ENCODE assay signal across 9 cellular contexts in genomic region chr3:69439683-69440270, GRCh38. TPM values are rescaled to one million over a fixed set of nuclear protein-coding genes. Genes with fewer than 3 reads are reported as not detected.
DNase-seq lines count a peak whose midpoint lies in the region; ATAC-seq and TF ChIP-seq lines count a peak whose summit lies in the region.
"Had no signal": no experiment of that assay in that cellular context is flagged by ENCODE, and none has a peak within 500 bp of the region (broad histone marks: within the 10 kb centered on the region; RNA-seq: fewer than 3 reads in every experiment).

No MANE protein-coding gene starts in this region.

- no peak for TF ChIP-seq EP300 in suprapubic skin (IDR thresholded peaks at IDR 0.05)

- H3K27ac Mint-ChIP-seq in activated naive CD4-positive, alpha-beta T cell treated with anti-CD3 and anti-CD28 coated beads for 36 hours = peak overlapping the region; percentile 48
- no peak overlapping the region for H3K27ac Mint-ChIP-seq in activated naive CD4-positive, alpha-beta T cell treated with anti-CD3 and anti-CD28 coated beads, Interleukin-2, amount 50 U/mL, for 72 hours
- no peak overlapping the region for H3K27ac Mint-ChIP-seq in glutamatergic neuron (ENCODE audit: unreplicated experiment)
- H3K27ac Mint-ChIP-seq: activated naive CD8-positive, alpha-beta T cell had no signal

- H3K27ac ChIP-seq in suprapubic skin = no peak overlapping the region

- peak overlapping the region; percentile 12 for H3K4me3 ChIP-seq in suprapubic skin

- no peak overlapping the region for H3K4me3 Mint-ChIP-seq in activated naive CD4-positive, alpha-beta T cell treated with anti-CD3 and anti-CD28 coated beads for 36 hours
- H3K4me3 Mint-ChIP-seq in glutamatergic neuron (ENCODE audit: unreplicated experiment) = no peak overlapping the region
- H3K4me3 Mint-ChIP-seq: activated naive CD8-positive, alpha-beta T cell had no signal

- peaks cover 5% of the 10 kb centered on the region for H3K27me3 Mint-ChIP-seq in activated naive CD4-positive, alpha-beta T cell treated with anti-CD3 and anti-CD28 coated beads for 36 hours (ENCODE audit: low read depth)
- peaks cover 2% of the 10 kb centered on the region for H3K27me3 Mint-ChIP-seq in glutamatergic neuron (ENCODE audit: unreplicated experiment)
- H3K27me3 Mint-ChIP-seq: activated naive CD8-positive, alpha-beta T cell had no signal

- H3K36me3 ChIP-seq in suprapubic skin = no peaks in the 10 kb centered on the region

- 5% methylated on average over 1 of the region's 1 CpG for WGBS in suprapubic skin

- H3K9me3 Mint-ChIP-seq in activated naive CD4-positive, alpha-beta T cell treated with anti-CD3 and anti-CD28 coated beads for 36 hours = no peaks in the 10 kb centered on the region
- H3K9me3 Mint-ChIP-seq in activated naive CD4-positive, alpha-beta T cell treated with anti-CD3 and anti-CD28 coated beads, Interleukin-2, amount 50 U/mL, for 72 hours = no peaks in the 10 kb centered on the region
- H3K9me3 Mint-ChIP-seq in glutamatergic neuron (ENCODE audit: unreplicated experiment) = peaks cover 1% of the 10 kb centered on the region

- CTCF ChIA-PET in activated naive CD4-positive, alpha-beta T cell treated with anti-CD3 and anti-CD28 coated beads for 36 hours (lab: Charles Lee) = interaction anchor here (1.1 to 2.7 kb wide), 4 partner anchors 14 to 278 kb away, joined by 3 to 19 read pairs (median 7); no protein-coding TSS in a partner anchor

- peak; percentile 15 for DNase-seq in activated naive CD4-positive, alpha-beta T cell treated with anti-CD3 and anti-CD28 coated beads for 36 hours
- DNase-seq in activated naive CD4-positive, alpha-beta T cell treated with anti-CD3 and anti-CD28 coated beads, Interleukin-2, amount 50 U/mL, for 72 hours (ENCODE audit: low spot score in 2 of 2) = no peak
- DNase-seq in SW480 (ENCODE audit: low spot score) (peak; percentile 25), glutamatergic neuron (no peak), suprapubic skin (ENCODE audit: low spot score in 2 of 2) (no peak), COLO668 (lab: John Stamatoyannopoulos, UW; ENCODE audit: unreplicated experiment) (no peak), occipital lobe (lab: John Stamatoyannopoulos, UW) (no peak)
- no peak for DNase-seq in stimulated activated CD4-positive, alpha-beta T cell treated with anti-CD3 and anti-CD28 coated beads, Interleukin-4, amount 100 ng/mL, for 1 hour

- H3K4me1 ChIP-seq in suprapubic skin = peaks cover 4% of the 10 kb centered on the region

- intact Hi-C loops in activated naive CD4-positive, alpha-beta T cell treated with anti-CD3 and anti-CD28 coated beads for 36 hours (cut with micrococcal nuclease) = loop anchor here (1.0 to 10.0 kb wide), 6 partner anchors 25 to 505 kb away; partner anchors contain the start of genes ARL6IP5, EOGT and UBA3

- TF ChIP-seq POLR2A in suprapubic skin (IDR thresholded peaks at IDR 0.05) = no peak

- TF ChIP-seq CTCF in glutamatergic neuron (IDR thresholded peaks at IDR 0.05; ENCODE audit: partially characterized antibody, unreplicated experiment) (peak; percentile 60), suprapubic skin (IDR thresholded peaks at IDR 0.05) (peak; percentile 33 to 55)

- H3K27me3 ChIP-seq in suprapubic skin = no peaks in the 10 kb centered on the region

- peaks cover 58% of the 10 kb centered on the region for H3K4me1 Mint-ChIP-seq in activated naive CD4-positive, alpha-beta T cell treated with anti-CD3 and anti-CD28 coated beads for 36 hours (ENCODE audit: low read depth)
- H3K4me1 Mint-ChIP-seq in glutamatergic neuron (ENCODE audit: low read depth, unreplicated experiment) = no peaks in the 10 kb centered on the region

- ATAC-seq in activated naive CD4-positive, alpha-beta T cell treated with anti-CD3 and anti-CD28 coated beads, Interleukin-2, amount 50 U/mL, for 72 hours = no peak

- H3K36me3 Mint-ChIP-seq in activated naive CD4-positive, alpha-beta T cell treated with anti-CD3 and anti-CD28 coated beads for 36 hours (ENCODE audit: low read depth) = no peaks in the 10 kb centered on the region
- H3K36me3 Mint-ChIP-seq in activated naive CD4-positive, alpha-beta T cell treated with anti-CD3 and anti-CD28 coated beads, Interleukin-2, amount 50 U/mL, for 72 hours = peaks cover 0 to 16% of the 10 kb centered on the region in 2 donors
- H3K36me3 Mint-ChIP-seq in glutamatergic neuron (ENCODE audit: unreplicated experiment) = no peaks in the 10 kb centered on the region
- H3K36me3 Mint-ChIP-seq: activated naive CD8-positive, alpha-beta T cell had no signal

- no peaks in the 10 kb centered on the region for H3K9me3 ChIP-seq in suprapubic skin

RNA-seq across cellular contexts. Expression of gene FRMD4B, which starts 53.9 kb away (rescaled TPM):
- total RNA-seq in activated naive CD4-positive, alpha-beta T cell treated with anti-CD3 and anti-CD28 coated beads for 36 hours = 10 to 100 TPM; 11.9 to 12.1 TPM
- 10 to 100 TPM in 1 of 2 donors, 1 to 10 TPM in 1; 1.7 to 34.5 TPM for total RNA-seq in activated naive CD4-positive, alpha-beta T cell treated with anti-CD3 and anti-CD28 coated beads, Interleukin-2, amount 50 U/mL, for 72 hours
- total RNA-seq in glutamatergic neuron (ENCODE audit: unreplicated experiment) (3.9 TPM), suprapubic skin (10 to 100 TPM; 53.8 to 75.3 (median 67.8) TPM), occipital lobe (54.6 TPM)

Comparison
In these comparisons a context has a peak if more than half of its experiments do, and no peak if none do; other contexts are left out.
1. DNase-seq: peak in activated naive CD4-positive, alpha-beta T cell treated with anti-CD3 and anti-CD28 coated beads for 36 hours (single experiment) and SW480 (single experiment); none in activated naive CD4-positive, alpha-beta T cell treated with anti-CD3 and anti-CD28 coated beads, Interleukin-2, amount 50 U/mL, for 72 hours (0 of 2), glutamatergic neuron (single experiment), suprapubic skin (0 of 2), COLO668 (single experiment), stimulated activated CD4-positive, alpha-beta T cell treated with anti-CD3 and anti-CD28 coated beads, Interleukin-4, amount 100 ng/mL, for 1 hour (single experiment) and occipital lobe (single experiment).